1 cellular context compared by ENCODE assay signal in genomic region chr1:108896160-108897150, GRCh38.
TF ChIP-seq lines count a peak whose summit lies in the region.

No MANE protein-coding gene starts in this region.

TF ChIP-seq in endothelial cell of umbilical vein, 7 proteins besides CTCF, POLR2A, EP300 and RAD21 (continued from another document):
- TF ChIP-seq EZH2 (IDR thresholded peaks at IDR 0.05; ENCODE audit: borderline replicate concordance, low read depth, low read length, severe bottlenecking), result no peak
- no peak for TF ChIP-seq JUN (IDR thresholded peaks at IDR 0.05; ENCODE audit: borderline replicate concordance, insufficient read depth, insufficient read length, low read depth)
- TF ChIP-seq, protein P1, sequence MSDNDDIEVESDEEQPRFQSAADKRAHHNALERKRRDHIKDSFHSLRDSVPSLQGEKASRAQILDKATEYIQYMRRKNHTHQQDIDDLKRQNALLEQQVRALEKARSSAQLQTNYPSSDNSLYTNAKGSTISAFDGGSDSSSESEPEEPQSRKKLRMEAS (IDR thresholded peaks at IDR 0.05; ENCODE audit: insufficient read depth, insufficient read length), result no peak
- TF ChIP-seq GATA2 (IDR thresholded peaks at IDR 0.05; ENCODE audit: insufficient read depth, insufficient read length, low read depth, low read length), result no peak
